21 cellular contexts compared by ENCODE assay signal in genomic region chr2:189467160-189467559, GRCh38.
"Had no signal": no experiment of that assay in that cellular context is flagged by ENCODE, and none has a peak within 500 bp of the region (broad histone marks: within the 10 kb centered on the region; RNA-seq: fewer than 3 reads in every experiment).

No MANE protein-coding gene starts in this region.

- H3K4me3 Mint-ChIP-seq: activated CD4-positive, alpha-beta memory T cell treated with anti-CD3 and anti-CD28 coated beads, Interleukin-2, amount 10 ng/mL, durations not matched to agents 7 days and 5 days; activated CD4-positive, alpha-beta T cell treated with anti-CD3 and anti-CD28 coated beads for 36 hours; activated naive CD4-positive, alpha-beta T cell treated with anti-CD3 and anti-CD28 coated beads, Interleukin-2, amount 50 U/mL, for 24 hours had no signal

- H3K9ac ChIP-seq: KMS-11, SK-N-SH had no signal

- DNase-seq: activated CD4-positive, alpha-beta memory T cell treated with anti-CD3 and anti-CD28 coated beads, Interleukin-2, amount 10 ng/mL, durations not matched to agents 7 days and 5 days; activated CD4-positive, alpha-beta T cell treated with anti-CD3 and anti-CD28 coated beads for 36 hours; activated CD4-positive, alpha-beta T cell treated with anti-CD3 and anti-CD28 coated beads, Interleukin-2, amount 50 U/mL, for 1 hour; activated naive CD4-positive, alpha-beta T cell; brain microvascular endothelial cell; NCI-H1092 treated with DMSO at 0.1 percent for 48 hours; NCI-H1436; NCI-H1694 treated with DMSO at 0.1 percent for 48 hours; NCI-H2029 treated with DMSO at 0.1 percent for 48 hours; NCI-H345; NCI-H510A; NCI-H526 treated with DMSO at 0.1 percent for 48 hours; NK-92 treated with Interleukin-12 subunit alpha and Interleukin-12 subunit beta, amount 100 ng/mL, for 24 hours; SHP77 treated with DMSO at 0.1 percent for 48 hours; T-helper 1 cell had no signal

- H3K4me3 ChIP-seq: cardiac muscle cell had no signal

- H3K9me3 ChIP-seq: SK-N-SH had no signal

- H3K9me3 Mint-ChIP-seq: activated CD4-positive, alpha-beta memory T cell treated with anti-CD3 and anti-CD28 coated beads, Interleukin-2, amount 10 ng/mL, durations not matched to agents 7 days and 5 days; activated naive CD4-positive, alpha-beta T cell treated with anti-CD3 and anti-CD28 coated beads, Interleukin-2, amount 50 U/mL, for 24 hours had no signal

- H3K27ac Mint-ChIP-seq: activated CD4-positive, alpha-beta memory T cell treated with anti-CD3 and anti-CD28 coated beads, Interleukin-2, amount 10 ng/mL, durations not matched to agents 7 days and 5 days; activated CD4-positive, alpha-beta T cell treated with anti-CD3 and anti-CD28 coated beads for 36 hours; activated naive CD4-positive, alpha-beta T cell treated with anti-CD3 and anti-CD28 coated beads, Interleukin-2, amount 50 U/mL, for 24 hours had no signal

- ATAC-seq: activated CD4-positive, alpha-beta T cell treated with anti-CD3 and anti-CD28 coated beads for 36 hours had no signal

- H3K4me1 Mint-ChIP-seq: activated CD4-positive, alpha-beta memory T cell treated with anti-CD3 and anti-CD28 coated beads, Interleukin-2, amount 10 ng/mL, durations not matched to agents 7 days and 5 days; activated naive CD4-positive, alpha-beta T cell treated with anti-CD3 and anti-CD28 coated beads, Interleukin-2, amount 50 U/mL, for 24 hours had no signal

- FAIRE-seq: RCC 7860 had no signal

- H3K4me2 ChIP-seq: KMS-11, SK-N-SH had no signal

- H3K27ac ChIP-seq: brain microvascular endothelial cell, cardiac muscle cell, KMS-11, VCaP had no signal

- H3K27me3 Mint-ChIP-seq: activated CD4-positive, alpha-beta memory T cell treated with anti-CD3 and anti-CD28 coated beads, Interleukin-2, amount 10 ng/mL, durations not matched to agents 7 days and 5 days; activated CD4-positive, alpha-beta T cell treated with anti-CD3 and anti-CD28 coated beads for 36 hours; activated naive CD4-positive, alpha-beta T cell treated with anti-CD3 and anti-CD28 coated beads, Interleukin-2, amount 50 U/mL, for 24 hours had no signal

- H3K27me3 ChIP-seq: brain microvascular endothelial cell, cardiac muscle cell had no signal
